Comparison of ENCODE assay signal across 1 cellular context in genomic region chr2:216416571-216417307, GRCh38.
TF ChIP-seq lines count a peak whose summit lies in the region.

No MANE protein-coding gene starts in this region.

TF ChIP-seq in GM12878, 131 proteins besides CTCF, POLR2A, EP300 and RAD21:
- TF ChIP-seq SMC3 (IDR thresholded peaks at IDR 0.05; ENCODE audit: borderline replicate concordance, low read length) (no peak), NBN (IDR thresholded peaks at IDR 0.05) (no peak), NR2F1 (conservative IDR thresholded peaks at IDR 0.05) (no peak)
